8 cellular contexts compared by ENCODE assay signal in genomic region chr19:55640043-55640576, GRCh38. TPM values are rescaled to one million over a fixed set of nuclear protein-coding genes. Genes with fewer than 3 reads are reported as not detected.
A peak's percentile ranks its signal among the peaks of the same experiment; 100 is the strongest.
DNase-seq lines count a peak whose midpoint lies in the region; ATAC-seq and TF ChIP-seq lines count a peak whose summit lies in the region.

No MANE protein-coding gene starts in this region.

- H2AK5ac ChIP-seq in IMR-90 (ENCODE audit: low read depth, low read length): peak overlapping the region; percentile 71

- CTCF ChIA-PET in IMR-90 (lab: Yijun Ruan, JAX): no interaction called here
- CTCF ChIA-PET in WTC11 (lab: Charles Lee): interaction anchor here (1.0 to 2.1 kb wide), 7 partner anchors 13 to 178 kb away, joined by 3 to 17 read pairs (median 5); partner anchors contain the start of genes FIZ1 and U2AF2

- peak overlapping the region; percentile 95 for H2AK9ac ChIP-seq in IMR-90 (replicated peaks; ENCODE audit: low read depth, low read length, poor library complexity)

- H4K8ac ChIP-seq in IMR-90 (ENCODE audit: low read depth in 2 of 2, low read length in 2 of 2): peak overlapping the region; percentile 79 to 84; a peak in 3 of 4 replicates

- H3K9ac ChIP-seq in IMR-90 (ENCODE audit: low read depth, low read length): peak overlapping the region; percentile 42

- no peak overlapping the region for H2BK15ac ChIP-seq in IMR-90 (ENCODE audit: low read depth, low read length)

- H3K4me2 ChIP-seq in IMR-90 (ENCODE audit: low read depth, low read length): peak overlapping the region; percentile 16

- H2BK20ac ChIP-seq in IMR-90 (ENCODE audit: low read depth, low read length): no peak overlapping the region

- peaks cover 13% of the 10 kb centered on the region for H3K36me3 Mint-ChIP-seq in WTC11

- H3K27me3 Mint-ChIP-seq in WTC11 (ENCODE audit: low read depth): peaks cover 9% of the 10 kb centered on the region

- ATAC-seq in IMR-90 (ENCODE audit: low read depth) (no peak), WTC11 (no peak), GM19455 (IDR thresholded peaks at IDR 0.05; ENCODE audit: unreplicated experiment) (no peak)

- H3K27ac ChIP-seq in IMR-90 (ENCODE audit: insufficient read depth, low read length) (peak overlapping the region; percentile 59), layer of hippocampus (ENCODE audit: low read depth, low read length) (peak overlapping the region; percentile 78)

- peak overlapping the region; percentile 97 for H3K4ac ChIP-seq in IMR-90 (ENCODE audit: low read depth, low read length)

- peak overlapping the region; percentile 30 for H4K5ac ChIP-seq in IMR-90 (ENCODE audit: low read depth, low read length)

- peaks cover 14% of the 10 kb centered on the region for H3K9me1 ChIP-seq in IMR-90 (ENCODE audit: insufficient read depth, low read length)

- peak overlapping the region; percentile 99 for H3K23ac ChIP-seq in IMR-90 (ENCODE audit: low read depth, low read length)

- peak overlapping the region; percentile 74 for H3K4me3 ChIP-seq in IMR-90 (ENCODE audit: insufficient read depth, low read depth, low read length)

- peaks cover 4% of the 10 kb centered on the region for H3K9me3 Mint-ChIP-seq in WTC11

- peaks cover 33 to 87% of the 10 kb centered on the region in 2 experiments for H3K79me1 ChIP-seq in IMR-90 (ENCODE audit: low read depth in 1 of 2, low read length in 2 of 2)

- BruUV-seq in IMR-90 (replicated peaks; lab: Mats Ljungman, UMichigan): no TSS peak

- peak overlapping the region; percentile 92 for H3K27ac Mint-ChIP-seq in WTC11

- H3K4me1 Mint-ChIP-seq in WTC11: peaks cover 35% of the 10 kb centered on the region

- H2AFZ ChIP-seq in IMR-90 (replicated peaks; ENCODE audit: low read length, poor library complexity): peak overlapping the region; percentile 90

- peak; percentile 44 for DNase-seq in DMS153 treated with DMSO at 0.1 percent for 48 hours (lab: John Stamatoyannopoulos, UW; ENCODE audit: unreplicated experiment)
- DNase-seq in IMR-90: peak; percentile 68
- DNase-seq in WTC11 (ENCODE audit: low spot score): peak; percentile 54
- DNase-seq in central memory CD4-positive, alpha-beta T cell: peak; percentile 75
- peak; percentile 61 to 68 for DNase-seq in stimulated activated CD4-positive, alpha-beta T cell treated with anti-CD3 and anti-CD28 coated beads, Interleukin-2, amount 100 ng/mL, for 48 hours
- DNase-seq in ecto neural progenitor cell (ENCODE audit: low spot score): no peak

- H3K18ac ChIP-seq in IMR-90 (ENCODE audit: low read depth, low read length): no peak overlapping the region

- in situ Hi-C loops in IMR-90 (cut with MboI; ENCODE audit: low sequenced_read_pairs): loop anchor here (25.0 kb wide), 2 partner anchors 353 to 528 kb away; partner anchors contain the start of genes BRSK1, HSPBP1 and PPP1R12C

- H3K56ac ChIP-seq in IMR-90 (ENCODE audit: extremely low read depth, insufficient read depth, low read length): peak overlapping the region; percentile 82; the same call in 1 of the 2 replicates

- dilution Hi-C loops in IMR-90 (cut with HindIII; ENCODE audit: low sequenced_read_pairs, unreplicated experiment): no loop called here

- H3K14ac ChIP-seq in IMR-90 (replicated peaks; ENCODE audit: low read depth, low read length): peak overlapping the region; percentile 98

- TF ChIP-seq CTCF in IMR-90 (conservative IDR thresholded peaks at IDR 0.05; ENCODE audit: low read depth, low read length) (peak; percentile 61), WTC11 (IDR thresholded peaks at IDR 0.05) (no peak)

- no peak for TF ChIP-seq POLR2A in IMR-90 (IDR thresholded peaks at IDR 0.05; ENCODE audit: low read depth, low read length)

- H3K9me3 ChIP-seq in IMR-90 (ENCODE audit: control insufficient read depth, insufficient read depth, low read length): no peaks in the 10 kb centered on the region

- H4K91ac ChIP-seq in IMR-90 (ENCODE audit: insufficient read depth, low read depth, low read length): peak overlapping the region; percentile 82

- WGBS in IMR-90 (ENCODE audit: extremely low coverage in 2 of 2, insufficient read length in 1 of 2), 2 experiments: 22% methylated on average over 35 of the region's 38 CpGs; no CpG with 5 or more reads in 1 of the 2 experiments

- H3K36me3 ChIP-seq in IMR-90 (ENCODE audit: control insufficient read depth, insufficient read depth, low read length): peaks cover 10% of the 10 kb centered on the region; the same call in 1 of the 2 replicates

- H4K20me1 ChIP-seq in IMR-90 (ENCODE audit: insufficient read depth, low read length): 0 out of 2 replicates have a peak, but pooled peaks cover 9% of the 10 kb centered on the region

- 0 out of 2 replicates have a peak overlapping the region, but pooled peaks have one; percentile 28 for H2BK120ac ChIP-seq in IMR-90 (ENCODE audit: low read depth, low read length)

- peak; percentile 45 for TF ChIP-seq RAD21 in IMR-90 (IDR thresholded peaks at IDR 0.05; ENCODE audit: low read length)

- intact Hi-C loops in IMR-90 (cut with micrococcal nuclease): no loop called here

- peak overlapping the region; percentile 70 for H3K4me3 Mint-ChIP-seq in WTC11

- H3K27me3 ChIP-seq in IMR-90 (ENCODE audit: control insufficient read depth, insufficient read depth, low read length) (no peaks in the 10 kb centered on the region), layer of hippocampus (ENCODE audit: control insufficient read depth, insufficient read depth, low read length) (no peaks in the 10 kb centered on the region)

- H2BK5ac ChIP-seq in IMR-90 (ENCODE audit: low read depth, low read length, poor library complexity, severe bottlenecking): peak overlapping the region; percentile 49

- H3K4me1 ChIP-seq in IMR-90 (ENCODE audit: control insufficient read depth, insufficient read depth, low read length): peaks cover 21% of the 10 kb centered on the region

- POLR2A ChIA-PET in IMR-90 (lab: Charles Lee; ENCODE audit: unreplicated experiment): no interaction called here
- POLR2A ChIA-PET in WTC11 (lab: Charles Lee): interaction anchor here (0.5 to 1.0 kb wide), 3 partner anchors 14 to 1439 kb away, joined by 3 to 4 read pairs (median 3); partner anchors contain the start of gene RPS9

TF ChIP-seq in IMR-90, 13 proteins besides CTCF, POLR2A, EP300 and RAD21 (continues in another document):
- TF ChIP-seq SMC3 (IDR thresholded peaks at IDR 0.05; ENCODE audit: low read depth, low read length) (0 out of 2 replicates have a peak, but pooled peaks have one; percentile 29), NFE2L2 (IDR thresholded peaks at IDR 0.05; ENCODE audit: low read depth, low read length) (no peak), RCOR1 (IDR thresholded peaks at IDR 0.05; ENCODE audit: insufficient replicate concordance, low read length) (no peak), BHLHE40 (IDR thresholded peaks at IDR 0.05; ENCODE audit: low read depth, low read length) (peak; percentile 12; the same call in 1 of the 2 replicates), CHD1 (IDR thresholded peaks at IDR 0.05; ENCODE audit: low read depth, low read length) (no peak), FOS (IDR thresholded peaks at IDR 0.05; ENCODE audit: low read depth, low read length) (no peak), MAZ (IDR thresholded peaks at IDR 0.05; ENCODE audit: borderline replicate concordance, low read depth, low read length) (no peak), RFX5 (IDR thresholded peaks at IDR 0.05; ENCODE audit: low read depth, low read length) (no peak)

TF ChIP-seq in WTC11, 78 proteins besides CTCF, POLR2A, EP300 and RAD21 (continues in another document):
- TF ChIP-seq STAT6 (CRISPR knock-in tag; conservative IDR thresholded peaks at IDR 0.05; ENCODE audit: low read depth): no peak
- peak; percentile 93 for TF ChIP-seq RELA (CRISPR knock-in tag; IDR thresholded peaks at IDR 0.05; ENCODE audit: borderline replicate concordance)

RNA-seq across cellular contexts. Expression of gene ZNF580, which starts 0.7 kb away (rescaled TPM):
- total RNA-seq in IMR-90 (2012; rRNA removed) (1.4 and 1.7 TPM in 2 replicates), WTC11 (2021) (31.3 to 33.5 TPM (median 32.0 TPM) in 3 replicates)
- 36.9 and 44.4 TPM in 2 replicates for polyA plus RNA-seq in IMR-90 (2012; rRNA removed)
- polyA plus RNA-seq in IMR-90 (2012; cell fraction: cytosol; rRNA removed): 31.7 and 69.6 TPM in 2 replicates
- 74.8 and 129 TPM in 2 replicates for polyA plus RNA-seq in IMR-90 (2012; cell fraction: nucleus; rRNA removed; ENCODE audit: low replicate concordance)

RNA-seq across cellular contexts. Expression of gene ZNF581, which starts 3.3 kb away (rescaled TPM):
- total RNA-seq in IMR-90 (2012; rRNA removed) (9.7 and 10.0 TPM in 2 replicates), WTC11 (2021) (94.6 to 100 TPM (median 99.5 TPM) in 3 replicates)
- 21.9 and 24.5 TPM in 2 replicates for polyA plus RNA-seq in IMR-90 (2012; rRNA removed)
- 17.7 and 25.7 TPM in 2 replicates for polyA plus RNA-seq in IMR-90 (2012; cell fraction: cytosol; rRNA removed)
- polyA plus RNA-seq in IMR-90 (2012; cell fraction: nucleus; rRNA removed; ENCODE audit: low replicate concordance): 13.3 and 24.2 TPM in 2 replicates

RNA-seq across cellular contexts. Expression of gene CCDC106, which starts 7.9 kb away (rescaled TPM):
- 2.2 and 2.3 TPM in 2 replicates for total RNA-seq in IMR-90 (2012; rRNA removed)
- polyA plus RNA-seq in IMR-90 (2012; rRNA removed): 13.6 and 15.0 TPM in 2 replicates
- polyA plus RNA-seq in IMR-90 (2012; cell fraction: cytosol; rRNA removed): 17.1 and 19.8 TPM in 2 replicates
- 17.7 and 35.9 TPM in 2 replicates for polyA plus RNA-seq in IMR-90 (2012; cell fraction: nucleus; rRNA removed; ENCODE audit: low replicate concordance)
- total RNA-seq in WTC11 (2021): 21.1 to 24.8 TPM (median 24.8 TPM) in 3 replicates

RNA-seq across cellular contexts. Expression of gene U2AF2, which starts 14.7 kb away (rescaled TPM):
- total RNA-seq in IMR-90 (2012; rRNA removed): 96.1 and 120 TPM in 2 replicates
- 260 and 303 TPM in 2 replicates for polyA plus RNA-seq in IMR-90 (2012; rRNA removed)
- 162 and 288 TPM in 2 replicates for polyA plus RNA-seq in IMR-90 (2012; cell fraction: cytosol; rRNA removed)
- polyA plus RNA-seq in IMR-90 (2012; cell fraction: nucleus; rRNA removed; ENCODE audit: low replicate concordance): 279 and 320 TPM in 2 replicates
- total RNA-seq in WTC11 (2021): 249 to 302 TPM (median 249 TPM) in 3 replicates

RNA-seq across cellular contexts. Expression of gene ZNF784, which starts 15.7 kb away (rescaled TPM):
- 2.5 TPM in 2 replicates for total RNA-seq in IMR-90 (2012; rRNA removed)
- polyA plus RNA-seq in IMR-90 (2012; rRNA removed): 3.7 and 4.1 TPM in 2 replicates
- 3.2 and 4.1 TPM in 2 replicates for polyA plus RNA-seq in IMR-90 (2012; cell fraction: cytosol; rRNA removed)
- 9.5 and 20.0 TPM in 2 replicates for polyA plus RNA-seq in IMR-90 (2012; cell fraction: nucleus; rRNA removed; ENCODE audit: low replicate concordance)
- total RNA-seq in WTC11 (2021): 9.9 to 12.1 TPM (median 11.4 TPM) in 3 replicates

Comparison
In these comparisons a context has a peak if more than half of its experiments do, and no peak if none do; other contexts are left out.
1. RNA of gene ZNF580, which starts 0.7 kb away (total RNA-seq): 31.3 to 33.5 TPM in WTC11; 1.4 to 1.7 TPM in IMR-90; every median in the first group is over 10 times any median in the second.